Comparison of ENCODE assay signal across 8 cellular contexts in genomic region chr1:3899776-3900149, GRCh38.
DNase-seq lines count a peak whose midpoint lies in the region; ATAC-seq lines count a peak whose summit lies in the region.

No MANE protein-coding gene starts in this region.

- H3K4me1 ChIP-seq in iPS-15b (ENCODE audit: control insufficient read depth, insufficient read depth, low read length) (peaks cover 3% of the 10 kb centered on the region), stomach smooth muscle (ENCODE audit: control insufficient read depth, insufficient read depth, low read length) (peaks cover 21% of the 10 kb centered on the region)

- H3K9me3 ChIP-seq in iPS-15b (ENCODE audit: control insufficient read depth, insufficient read depth, low read length) (no peaks in the 10 kb centered on the region), stomach smooth muscle (ENCODE audit: control insufficient read depth in 2 of 2, low read length in 2 of 2) (peaks cover 0 to 7% of the 10 kb centered on the region in 2 donors)

- H3K4me3 ChIP-seq in iPS-15b (ENCODE audit: low read depth, low read length) (peak overlapping the region; percentile 94), stomach smooth muscle (ENCODE audit: low read length in 2 of 2) (peak overlapping the region; percentile 74 to 93)

- peak overlapping the region; percentile 93 for H3K9ac ChIP-seq in iPS-15b (ENCODE audit: low read depth, low read length)
- peak overlapping the region; percentile 74 to 80 for H3K9ac ChIP-seq in stomach smooth muscle (ENCODE audit: low read length in 2 of 2)

- peak; percentile 5 for ATAC-seq in HG03095 (IDR thresholded peaks at IDR 0.05; ENCODE audit: unreplicated experiment)

- no peaks in the 10 kb centered on the region for H3K27me3 ChIP-seq in iPS-15b (ENCODE audit: control insufficient read depth, insufficient read depth, low read length)
- no peaks in the 10 kb centered on the region for H3K27me3 ChIP-seq in stomach smooth muscle (ENCODE audit: control insufficient read depth in 1 of 2, insufficient read depth in 2 of 2, low read length in 2 of 2)

- H3K36me3 ChIP-seq in iPS-15b (ENCODE audit: control insufficient read depth, insufficient read depth, low read length): no peaks in the 10 kb centered on the region
- peaks cover 0 to 5% of the 10 kb centered on the region in 2 donors for H3K36me3 ChIP-seq in stomach smooth muscle (ENCODE audit: control insufficient read depth in 2 of 2, insufficient read depth in 2 of 2, low read length in 2 of 2)

- peak overlapping the region; percentile 90 for H3K27ac ChIP-seq in stomach smooth muscle (ENCODE audit: low read length)

- peak; percentile 22 for DNase-seq in activated CD4-positive, alpha-beta T cell treated with anti-CD3 and anti-CD28 coated beads, Interleukin-2, amount 50 U/mL, for 1 hour
- DNase-seq in activated CD4-positive, alpha-beta T cell treated with anti-CD3 and anti-CD28 coated beads for 48 hours: no peak
- DNase-seq in activated T-helper 1 cell treated with Interleukin-2 at 50 U/mL for 16 hours (ENCODE audit: low read depth): peak; percentile 20
- no peak for DNase-seq in NCI-H2081 treated with DMSO at 0.1 percent for 48 hours (lab: John Stamatoyannopoulos, UW)
- no peak for DNase-seq in T1000 (lab: John Stamatoyannopoulos, UW)

Comparison
In these comparisons a context has a peak if more than half of its experiments do, and no peak if none do; other contexts are left out.
1. DNase-seq: peak in activated CD4-positive, alpha-beta T cell treated with anti-CD3 and anti-CD28 coated beads, Interleukin-2, amount 50 U/mL, for 1 hour (single experiment) and activated T-helper 1 cell treated with Interleukin-2 at 50 U/mL for 16 hours (single experiment); none in activated CD4-positive, alpha-beta T cell treated with anti-CD3 and anti-CD28 coated beads for 48 hours (single experiment), NCI-H2081 treated with DMSO at 0.1 percent for 48 hours (single experiment) and T1000 (single experiment).